1 cellular context compared by ENCODE assay signal in genomic region chr9:15306757-15307522, GRCh38.
A peak's percentile ranks its signal among the peaks of the same experiment; 100 is the strongest.
TF ChIP-seq lines count a peak whose summit lies in the region.

Gene TTC39B (minus strand): TSS chr9:15307216. CDS start chr9:15307125, 91 bp downstream.

TF ChIP-seq in HepG2, 621 proteins besides CTCF, POLR2A, EP300 and RAD21 (continued from another document and continues in another):
- TF ChIP-seq ZNF720 (CRISPR knock-in tag; IDR thresholded peaks at IDR 0.05), result no peak
- no peak for TF ChIP-seq NONO (IDR thresholded peaks at IDR 0.05)
- peak; percentile 72 for TF ChIP-seq NONO (CRISPR knock-in tag; conservative IDR thresholded peaks at IDR 0.05)
- no peak for TF ChIP-seq ZNF468 (CRISPR knock-in tag; IDR thresholded peaks at IDR 0.05)
- peak; percentile 43 for TF ChIP-seq AGO1 (IDR thresholded peaks at IDR 0.05; ENCODE audit: low read depth, low read length, poor library complexity, severe bottlenecking)
- TF ChIP-seq CENPT (CRISPR knock-in tag; IDR thresholded peaks at IDR 0.05; ENCODE audit: low read depth), result no peak
- 0 out of 2 replicates have a peak, but pooled peaks have one; percentile 27 for TF ChIP-seq ELF4 (CRISPR knock-in tag; IDR thresholded peaks at IDR 0.05; ENCODE audit: borderline replicate concordance)
- TF ChIP-seq ZFX (CRISPR knock-in tag; IDR thresholded peaks at IDR 0.05; ENCODE audit: low read depth), result peak; percentile 82
- TF ChIP-seq NCOA2 (CRISPR knock-in tag; IDR thresholded peaks at IDR 0.05), result no peak
- peak; percentile 86 for TF ChIP-seq HNRNPLL (IDR thresholded peaks at IDR 0.05; ENCODE audit: low read depth, low read length, poor library complexity, severe bottlenecking)
- peak; percentile 66; the same call in 1 of the 2 replicates for TF ChIP-seq ZNF350 (CRISPR knock-in tag; IDR thresholded peaks at IDR 0.05; ENCODE audit: borderline replicate concordance, low read depth)
- TF ChIP-seq ISL2 (CRISPR knock-in tag; IDR thresholded peaks at IDR 0.05), result peak; percentile 4; the same call in 1 of the 2 replicates
- peak; percentile 58; the same call in 1 of the 2 replicates for TF ChIP-seq SP5 (CRISPR knock-in tag; IDR thresholded peaks at IDR 0.05; ENCODE audit: borderline replicate concordance, low read depth)
- TF ChIP-seq GTF3A (CRISPR knock-in tag; conservative IDR thresholded peaks at IDR 0.05), result no peak
- peak; percentile 49 for TF ChIP-seq ZMYM4 (CRISPR knock-in tag; IDR thresholded peaks at IDR 0.05)
- TF ChIP-seq MYC (CRISPR knock-in tag; IDR thresholded peaks at IDR 0.05; ENCODE audit: borderline replicate concordance), result peak; percentile 32; the same call in 1 of the 2 replicates
- TF ChIP-seq ZNF615 (CRISPR knock-in tag; IDR thresholded peaks at IDR 0.05; ENCODE audit: borderline replicate concordance), result no peak
- TF ChIP-seq ZNF264 (CRISPR knock-in tag; IDR thresholded peaks at IDR 0.05), result 0 out of 2 replicates have a peak, but pooled peaks have one; percentile 21
- no peak for TF ChIP-seq ZNF570 (CRISPR knock-in tag; IDR thresholded peaks at IDR 0.05; ENCODE audit: borderline replicate concordance)
- no peak for TF ChIP-seq ZNF619 (CRISPR knock-in tag; IDR thresholded peaks at IDR 0.05)
- peak; percentile 79; the same call in 1 of the 2 replicates for TF ChIP-seq ZNF747 (CRISPR knock-in tag; IDR thresholded peaks at IDR 0.05; ENCODE audit: borderline replicate concordance)
- TF ChIP-seq ELK4 (CRISPR knock-in tag; IDR thresholded peaks at IDR 0.05; ENCODE audit: borderline replicate concordance), result no peak
- peak; percentile 61; the same call in 1 of the 2 replicates for TF ChIP-seq ZFP36L1 (CRISPR knock-in tag; IDR thresholded peaks at IDR 0.05)
- TF ChIP-seq KLF12 (CRISPR knock-in tag; IDR thresholded peaks at IDR 0.05; ENCODE audit: borderline replicate concordance), result peak; percentile 56; the same call in 1 of the 2 replicates
- TF ChIP-seq ZNF556 (CRISPR knock-in tag; IDR thresholded peaks at IDR 0.05; ENCODE audit: borderline replicate concordance), result peak; percentile 33; the same call in 1 of the 2 replicates
- no peak for TF ChIP-seq NFE2 (CRISPR knock-in tag; IDR thresholded peaks at IDR 0.05)
- peak; percentile 61; the same call in 1 of the 2 replicates for TF ChIP-seq ZNF543 (CRISPR knock-in tag; IDR thresholded peaks at IDR 0.05)
- peak; percentile 29; the same call in 1 of the 2 replicates for TF ChIP-seq ZNF749 (CRISPR knock-in tag; IDR thresholded peaks at IDR 0.05; ENCODE audit: borderline replicate concordance)
- TF ChIP-seq PRMT3 (CRISPR knock-in tag; IDR thresholded peaks at IDR 0.05; ENCODE audit: borderline replicate concordance, low read depth), result 0 out of 2 replicates have a peak, but pooled peaks have one; percentile 17
- TF ChIP-seq CSRNP1 (CRISPR knock-in tag; IDR thresholded peaks at IDR 0.05), result no peak
- TF ChIP-seq KMT2B (CRISPR knock-in tag; IDR thresholded peaks at IDR 0.05), result peak; percentile 16; the same call in 1 of the 2 replicates
- TF ChIP-seq ZNF276 (CRISPR knock-in tag; IDR thresholded peaks at IDR 0.05; ENCODE audit: low read depth), result 0 out of 2 replicates have a peak, but pooled peaks have one; percentile 23
- TF ChIP-seq ZNF326 (CRISPR knock-in tag; IDR thresholded peaks at IDR 0.05; ENCODE audit: borderline replicate concordance), result no peak
- no peak for TF ChIP-seq MXD1 (CRISPR knock-in tag; IDR thresholded peaks at IDR 0.05)
- TF ChIP-seq CREM (IDR thresholded peaks at IDR 0.05), result no peak
- no peak for TF ChIP-seq CREM (CRISPR knock-in tag; IDR thresholded peaks at IDR 0.05)
- TF ChIP-seq RFXAP (CRISPR knock-in tag; IDR thresholded peaks at IDR 0.05; ENCODE audit: borderline replicate concordance), result 0 out of 2 replicates have a peak, but pooled peaks have one; percentile 2
- no peak for TF ChIP-seq ZNF441 (CRISPR knock-in tag; IDR thresholded peaks at IDR 0.05; ENCODE audit: borderline replicate concordance)
- peak; percentile 79; the same call in 1 of the 2 replicates for TF ChIP-seq HNRNPL (IDR thresholded peaks at IDR 0.05; ENCODE audit: low read depth, low read length)
- TF ChIP-seq ZNF567 (CRISPR knock-in tag; IDR thresholded peaks at IDR 0.05; ENCODE audit: borderline replicate concordance), result 0 out of 2 replicates have a peak, but pooled peaks have one; percentile 1
- no peak for TF ChIP-seq RARA (CRISPR knock-in tag; IDR thresholded peaks at IDR 0.05)
- TF ChIP-seq ZBTB7B (CRISPR knock-in tag; IDR thresholded peaks at IDR 0.05), result peak; percentile 86
- TF ChIP-seq ZNF563 (CRISPR knock-in tag; IDR thresholded peaks at IDR 0.05), result peak; percentile 68; the same call in 1 of the 2 replicates
- peak; percentile 34; the same call in 1 of the 2 replicates for TF ChIP-seq YEATS2 (CRISPR knock-in tag; IDR thresholded peaks at IDR 0.05; ENCODE audit: borderline replicate concordance)
- no peak for TF ChIP-seq ZNF10 (CRISPR knock-in tag; IDR thresholded peaks at IDR 0.05; ENCODE audit: borderline replicate concordance, low read depth)
- TF ChIP-seq ZSCAN21 (CRISPR knock-in tag; IDR thresholded peaks at IDR 0.05; ENCODE audit: borderline replicate concordance), result peak; percentile 62; the same call in 1 of the 2 replicates
- TF ChIP-seq ZGPAT (CRISPR knock-in tag; IDR thresholded peaks at IDR 0.05), result peak; percentile 80
- TF ChIP-seq POLR2AphosphoS5 (IDR thresholded peaks at IDR 0.05; ENCODE audit: low read depth, low read length), result peak; percentile 72
- TF ChIP-seq ZNF503 (CRISPR knock-in tag; IDR thresholded peaks at IDR 0.05), result peak; percentile 51; the same call in 1 of the 2 replicates
- no peak for TF ChIP-seq RNF219 (CRISPR knock-in tag; IDR thresholded peaks at IDR 0.05)
- TF ChIP-seq HCFC1 (IDR thresholded peaks at IDR 0.05; ENCODE audit: low read depth, low read length), result no peak
- TF ChIP-seq ELF3 (CRISPR knock-in tag; IDR thresholded peaks at IDR 0.05), result peak; percentile 57; the same call in 1 of the 2 replicates
- no peak for TF ChIP-seq REL (CRISPR knock-in tag; conservative IDR thresholded peaks at IDR 0.05)
- TF ChIP-seq DZIP1 (CRISPR knock-in tag; IDR thresholded peaks at IDR 0.05), result no peak
- no peak; the same call in 1 of the 2 replicates for TF ChIP-seq KMT2A (CRISPR knock-in tag; IDR thresholded peaks at IDR 0.05)
- TF ChIP-seq CENPBD1 (CRISPR knock-in tag; IDR thresholded peaks at IDR 0.05; ENCODE audit: borderline replicate concordance, low read depth), result no peak
